In the genomic region with DNA sequence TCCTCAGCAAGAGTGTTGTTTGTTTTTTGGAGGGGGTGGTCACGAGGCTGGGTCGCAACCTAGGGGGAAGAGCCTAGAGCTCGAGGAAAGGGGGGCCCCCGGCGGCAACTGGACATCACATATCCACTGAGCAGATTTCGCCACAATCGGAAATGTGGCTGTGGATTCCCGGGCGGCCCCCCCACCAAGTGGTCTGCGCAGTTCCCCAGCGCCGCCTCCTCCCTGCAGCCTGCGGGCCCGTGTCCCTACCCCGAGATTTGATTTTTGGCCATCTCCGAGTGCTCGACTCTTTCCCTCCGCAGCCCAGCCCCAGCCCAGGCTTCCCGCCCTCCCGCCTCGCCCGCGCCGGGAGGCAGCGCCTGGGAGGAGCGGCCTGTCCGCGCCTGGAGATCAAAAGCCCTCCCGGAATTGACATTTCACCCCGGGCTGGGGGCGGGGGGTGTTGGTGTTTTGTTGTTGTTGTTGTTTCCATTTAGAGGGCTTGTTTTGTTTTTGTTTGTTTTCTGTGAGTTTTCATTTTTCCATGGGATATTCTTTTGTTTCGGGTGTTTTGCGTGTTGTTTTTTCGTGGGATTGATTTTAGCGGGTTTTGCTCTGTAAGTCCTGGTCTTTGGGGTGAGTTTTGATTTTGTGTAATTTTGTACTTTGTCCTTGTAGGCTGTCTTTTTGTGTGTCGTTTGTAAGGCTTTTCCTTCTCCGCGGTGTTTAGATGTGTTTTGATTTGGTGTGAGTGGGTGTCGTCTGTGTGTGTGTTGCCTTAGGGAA, we compare ENCODE assay signal across 8 cellular contexts. TPM values are rescaled to one million over a fixed set of nuclear protein-coding genes. Genes with fewer than 3 reads are reported as not detected.
A peak's percentile ranks its signal among the peaks of the same experiment; 100 is the strongest.
DNase-seq lines count a peak whose midpoint lies in the region; ATAC-seq and TF ChIP-seq lines count a peak whose summit lies in the region.

No MANE protein-coding gene starts in this region.

- POLR2A ChIA-PET in MCF 10A (lab: Yijun Ruan, JAX) = no interaction called here
- POLR2A ChIA-PET in Panc1 (lab: Charles Lee) = interaction anchor here (0.6 kb wide), 1 partner anchor 95 kb away, joined by 7 read pairs; no protein-coding TSS in a partner anchor

- H3K4me1 ChIP-seq in breast epithelium = peaks cover 8 to 10% of the 10 kb centered on the region in 2 donors
- H3K4me1 ChIP-seq in Panc1 (ENCODE audit: control insufficient read depth, insufficient read depth, low read length) = peaks cover 19% of the 10 kb centered on the region
- H3K4me1 ChIP-seq in stomach smooth muscle (ENCODE audit: control insufficient read depth, insufficient read depth, low read length) = peaks cover 32% of the 10 kb centered on the region

- H3K27ac ChIP-seq in breast epithelium = no peak overlapping the region
- H3K27ac ChIP-seq in Panc1 (ENCODE audit: low read length) = no peak overlapping the region
- H3K27ac ChIP-seq in stomach smooth muscle (ENCODE audit: low read length) = no peak overlapping the region

- no peaks in the 10 kb centered on the region for H3K36me3 Mint-ChIP-seq in MCF 10A (ENCODE audit: insufficient read depth, unreplicated experiment)

- TF ChIP-seq CTCF in MCF 10A (IDR thresholded peaks at IDR 0.05; ENCODE audit: unreplicated experiment) (no peak), breast epithelium (IDR thresholded peaks at IDR 0.05) (no peak), Panc1 (IDR thresholded peaks at IDR 0.05) (no peak), fibroblast of villous mesenchyme (IDR thresholded peaks at IDR 0.05; ENCODE audit: insufficient read depth, low read depth, low read length) (no peak)

- intact Hi-C loops in MCF 10A (cut with micrococcal nuclease) (no loop called here), breast epithelium (cut with DNase I; ENCODE audit: low total_unique reads) (no loop called here), Panc1 (cut with micrococcal nuclease; ENCODE audit: unreplicated experiment) (loop anchor here (2.0 kb wide), 1 partner anchor 43 kb away; no protein-coding TSS in a partner anchor)

- H3K9me3 Mint-ChIP-seq in MCF 10A (ENCODE audit: unreplicated experiment) = peaks cover 7% of the 10 kb centered on the region

- DNase-seq in MCF 10A (ENCODE audit: unreplicated experiment) (no peak), breast epithelium (ENCODE audit: low spot score in 2 of 2) (no peak), Panc1 (ENCODE audit: low read depth, low spot score) (no peak), fibroblast of villous mesenchyme (ENCODE audit: low read depth) (peak; percentile 9), SHP77 treated with DMSO at 0.1 percent for 48 hours (lab: John Stamatoyannopoulos, UW) (no peak), cortex of kidney (lab: John Stamatoyannopoulos, UW) (no peak)

- no peak for TF ChIP-seq POLR2A in breast epithelium (IDR thresholded peaks at IDR 0.05)

- H3K9ac ChIP-seq in stomach smooth muscle (ENCODE audit: low read length in 2 of 2) = no peak overlapping the region

- in situ Hi-C loops in Panc1 (cut with HindIII; ENCODE audit: low pct_unique_long_range_greater_than_20kb, low sequenced_read_pairs) = no loop called here

- peaks cover 31% of the 10 kb centered on the region for H3K27me3 Mint-ChIP-seq in MCF 10A (ENCODE audit: insufficient read depth, unreplicated experiment)

- peak overlapping the region; percentile 4 for H3K27ac Mint-ChIP-seq in MCF 10A (ENCODE audit: low read depth, unreplicated experiment)

- ATAC-seq in Panc1 (no peak), esophagus mucosa (no peak)

- CTCF ChIA-PET in MCF 10A (lab: Yijun Ruan, JAX) (interaction anchor here (0.7 kb wide), 1 partner anchor 21 kb away, joined by 3 read pairs; no protein-coding TSS in a partner anchor), Panc1 (lab: Charles Lee) (no interaction called here)

- H3K4me3 Mint-ChIP-seq in MCF 10A (ENCODE audit: unreplicated experiment) = peak overlapping the region; percentile 67

- peaks cover 0 to 4% of the 10 kb centered on the region in 2 donors for H3K9me3 ChIP-seq in breast epithelium
- H3K9me3 ChIP-seq in Panc1 (ENCODE audit: control insufficient read depth, insufficient read depth, low read depth, low read length) = no peaks in the 10 kb centered on the region
- H3K9me3 ChIP-seq in stomach smooth muscle (ENCODE audit: control insufficient read depth in 2 of 2, low read length in 2 of 2) = no peaks in the 10 kb centered on the region

- BruUV-seq in MCF 10A (replicated peaks; lab: Mats Ljungman, UMichigan) (no TSS peak), Panc1 (replicated peaks; lab: Mats Ljungman, UMichigan) (no TSS peak)

- H3K4me3 ChIP-seq in breast epithelium = peak overlapping the region in 1 of 3 donors; percentile 30
- peak overlapping the region; percentile 8 to 78; a peak in 3 of 4 replicates for H3K4me3 ChIP-seq in Panc1 (ENCODE audit: low read depth in 2 of 2, low read length in 2 of 2)
- H3K4me3 ChIP-seq in fibroblast of villous mesenchyme (ENCODE audit: low read depth, low read length) = no peak overlapping the region
- peak overlapping the region; percentile 81 to 86 for H3K4me3 ChIP-seq in stomach smooth muscle (ENCODE audit: low read length in 2 of 2)

- H3K27me3 ChIP-seq in breast epithelium (peaks cover 20 to 97% of the 10 kb centered on the region in 2 donors), Panc1 (ENCODE audit: control insufficient read depth, insufficient read depth, low read length) (peaks cover 49% of the 10 kb centered on the region), stomach smooth muscle (ENCODE audit: control insufficient read depth in 1 of 2, insufficient read depth in 2 of 2, low read length in 2 of 2) (peaks cover 85 to 95% of the 10 kb centered on the region in 2 donors)

- H3K36me3 ChIP-seq in breast epithelium (no peaks in the 10 kb centered on the region), Panc1 (ENCODE audit: control insufficient read depth, insufficient read depth, low read length) (no peaks in the 10 kb centered on the region), stomach smooth muscle (ENCODE audit: control insufficient read depth in 2 of 2, insufficient read depth in 2 of 2, low read length in 2 of 2) (no peaks in the 10 kb centered on the region)

- peaks cover 14% of the 10 kb centered on the region for H3K4me1 Mint-ChIP-seq in MCF 10A (ENCODE audit: insufficient read depth, unreplicated experiment)

RNA-seq across cellular contexts. Expression of gene PAX5, which starts 1.6 kb away (rescaled TPM):
- total RNA-seq in MCF 10A (2022) (not detected in 2 replicates), breast epithelium (under 1 TPM in 1 of 3 donors, not detected in 2; 0.59 TPM), Panc1 (2021; ENCODE audit: unreplicated experiment) (0.39 TPM), fibroblast of villous mesenchyme (not detected in 2 replicates), esophagus mucosa (0.44 TPM)
- polyA plus RNA-seq in Panc1 (2012; ENCODE audit: insufficient read length) = 0.05 TPM
